ENCODE assay signal across 21 cellular contexts in genomic region chr20:18514127-18514526, GRCh38. TPM values are rescaled to one million over a fixed set of nuclear protein-coding genes. Genes with fewer than 3 reads are reported as not detected.
DNase-seq lines count a peak whose midpoint lies in the region; ATAC-seq, FAIRE-seq and TF ChIP-seq lines count a peak whose summit lies in the region.
"Had no signal": no experiment of that assay in that cellular context is flagged by ENCODE, and none has a peak within 500 bp of the region (broad histone marks: within the 10 kb centered on the region; RNA-seq: fewer than 3 reads in every experiment).

No MANE protein-coding gene starts in this region.

- no peaks in the 10 kb centered on the region; the same call in 1 of the 2 replicates for H3K79me1 ChIP-seq in H1 (ENCODE audit: low read depth, low read length)

- no peak overlapping the region for H3K4me3 ChIP-seq in H1 (ENCODE audit: extremely low read depth in 1 of 4, insufficient read depth in 2 of 4, low read depth in 3 of 4, low read length in 4 of 4)
- H3K4me3 ChIP-seq: BLaER1, HAP-1, MG63, SJSA1 had no signal

- no peak overlapping the region for H3K14ac ChIP-seq in H1 (ENCODE audit: insufficient read length)

- TF ChIP-seq CTCF in H1 (IDR thresholded peaks at IDR 0.05; ENCODE audit: control extremely low read depth in 1 of 3, insufficient read depth in 1 of 3, low read depth in 1 of 3, low read length in 3 of 3): no peak

- H4K5ac ChIP-seq in H1 (ENCODE audit: insufficient read length, low read depth, low read length): no peak overlapping the region

- H4K91ac ChIP-seq in H1 (replicated peaks; ENCODE audit: insufficient read length, low read length): no peak overlapping the region

- peak overlapping the region; percentile 14; the same call in 1 of the 2 replicates for H4K8ac ChIP-seq in H1 (ENCODE audit: extremely low read depth, insufficient read depth, low read length)

- peaks cover 3 to 5% of the 10 kb centered on the region in 2 experiments for H4K20me1 ChIP-seq in H1 (replicated peaks in 1 of 2; ENCODE audit: control insufficient read depth in 1 of 2, insufficient read depth in 2 of 2, low read length in 2 of 2)

- FAIRE-seq in H1 (lab: Jason Lieb, UNC): no peak
- FAIRE-seq: GM12891, RCC 7860 had no signal

- no peaks in the 10 kb centered on the region for H3K23me2 ChIP-seq in H1 (ENCODE audit: low read depth, low read length)

- no peaks in the 10 kb centered on the region for H3K9me3 ChIP-seq in H1 (ENCODE audit: insufficient read depth in 2 of 2, low read depth in 1 of 2, low read length in 1 of 2)
- H3K9me3 ChIP-seq: BLaER1, HAP-1, MG63, SJSA1 had no signal

- CTCF ChIA-PET in activated CD8-positive, alpha-beta memory T cell treated with anti-CD3 and anti-CD28 coated beads, Interleukin-2, amount 10 ng/mL, durations not matched to agents 7 days and 5 days (lab: Charles Lee): no interaction called here
- CTCF ChIA-PET in H1 (lab: Charles Lee; ENCODE audit: partially characterized antibody): no interaction called here

- H2BK20ac ChIP-seq in H1 (ENCODE audit: low read length): no peak overlapping the region

- H3K36me3 Mint-ChIP-seq in activated CD8-positive, alpha-beta memory T cell treated with anti-CD3 and anti-CD28 coated beads, Interleukin-2, amount 10 ng/mL, durations not matched to agents 7 days and 5 days: peaks cover 45% of the 10 kb centered on the region

- peaks cover 35% of the 10 kb centered on the region for H3K4me1 Mint-ChIP-seq in activated CD8-positive, alpha-beta memory T cell treated with anti-CD3 and anti-CD28 coated beads, Interleukin-2, amount 10 ng/mL, durations not matched to agents 7 days and 5 days

- no peak for TF ChIP-seq POLR2A in H1 (IDR thresholded peaks at IDR 0.05; ENCODE audit: control extremely low read depth in 1 of 2, low read depth in 2 of 2, low read length in 2 of 2)

- H3K9me3 Mint-ChIP-seq in activated CD8-positive, alpha-beta memory T cell treated with anti-CD3 and anti-CD28 coated beads, Interleukin-2, amount 10 ng/mL, durations not matched to agents 7 days and 5 days (ENCODE audit: low read depth): no peaks in the 10 kb centered on the region
- H3K9me3 Mint-ChIP-seq: CD4-positive, alpha-beta memory T cell had no signal

- no peak for ATAC-seq in activated CD8-positive, alpha-beta memory T cell treated with anti-CD3 and anti-CD28 coated beads, Interleukin-2, amount 10 ng/mL, durations not matched to agents 7 days and 5 days
- ATAC-seq: Right ventricle myocardium inferior had no signal

- H3K27ac Mint-ChIP-seq in activated CD8-positive, alpha-beta memory T cell treated with anti-CD3 and anti-CD28 coated beads, Interleukin-2, amount 10 ng/mL, durations not matched to agents 7 days and 5 days: peak overlapping the region; percentile 18

- TF ChIP-seq RAD21 in H1 (IDR thresholded peaks at IDR 0.05 in 1 of 2, conservative IDR thresholded peaks at IDR 0.05 in 1 of 2; ENCODE audit: low read depth in 2 of 2, low read length in 2 of 2): no peak

- H3K27ac ChIP-seq in H1 (ENCODE audit: low read depth, low read length): no peak overlapping the region
- H3K27ac ChIP-seq: 22Rv1, BLaER1, SJSA1 had no signal

- peaks cover 4 to 54% (median 27%) of the 10 kb centered on the region in 4 experiments; a peak in 7 of 8 replicates for H3K36me3 ChIP-seq in H1 (ENCODE audit: control insufficient read depth in 2 of 4, insufficient read depth in 4 of 4, low read length in 3 of 4)

- no peaks in the 10 kb centered on the region for H3K27me3 Mint-ChIP-seq in activated CD8-positive, alpha-beta memory T cell treated with anti-CD3 and anti-CD28 coated beads, Interleukin-2, amount 10 ng/mL, durations not matched to agents 7 days and 5 days
- H3K27me3 Mint-ChIP-seq: CD4-positive, alpha-beta memory T cell had no signal

- H3K79me2 ChIP-seq in H1 (ENCODE audit: control insufficient read depth in 1 of 2, insufficient read depth in 2 of 2, low read length in 2 of 2): peaks cover 0 to 7% of the 10 kb centered on the region in 2 experiments; a peak in 2 of 4 replicates

- H3K23ac ChIP-seq in H1 (ENCODE audit: insufficient read length): no peak overlapping the region

- POLR2A ChIA-PET in H1 (lab: Charles Lee; ENCODE audit: partially characterized antibody): no interaction called here

- no peaks in the 10 kb centered on the region for H3K27me3 ChIP-seq in H1 (replicated peaks in 1 of 4; ENCODE audit: control insufficient read depth in 3 of 4, extremely low read depth in 1 of 4, insufficient read depth in 3 of 4, low read length in 3 of 4)
- H3K27me3 ChIP-seq: BLaER1, MG63, SJSA1 had no signal

- H3K9ac ChIP-seq in H1 (replicated peaks in 1 of 4; ENCODE audit: extremely low read depth in 1 of 4, low read depth in 3 of 4, low read length in 3 of 4): no peak overlapping the region
- H3K9ac ChIP-seq: BLaER1 had no signal

- no peak overlapping the region for H3K56ac ChIP-seq in H1 (replicated peaks; ENCODE audit: insufficient read length, low read depth, low read length)

- no peak overlapping the region for H2AFZ ChIP-seq in H1 (ENCODE audit: low read length)

- H3K4ac ChIP-seq in H1 (replicated peaks; ENCODE audit: insufficient read length, low read depth, low read length): no peak overlapping the region

- DNase-seq in activated CD8-positive, alpha-beta memory T cell treated with anti-CD3 and anti-CD28 coated beads, Interleukin-2, amount 10 ng/mL, durations not matched to agents 7 days and 5 days: no peak
- no peak for DNase-seq in activated CD8-positive, alpha-beta memory T cell treated with anti-CD3 and anti-CD28 coated beads, Interleukin-2, amount 50 U/mL, for 4 hours
- DNase-seq in H1 (ENCODE audit: low read depth in 1 of 2, low spot score in 2 of 2) (no peak), hepatic stellate cell (ENCODE audit: low spot score) (no peak)
- DNase-seq: ACHN; CD4-positive, alpha-beta memory T cell; DND-41; Kasumi-1; MG63; NCI-H1417; NCI-H1694 treated with DMSO at 0.1 percent for 48 hours; NCI-H2081 treated with DMSO at 0.1 percent for 48 hours; NCI-H446; NCI-H526 had no signal

- H2BK12ac ChIP-seq in H1 (ENCODE audit: low read depth, low read length): no peak overlapping the region

- no peak overlapping the region for H3K4me3 Mint-ChIP-seq in activated CD8-positive, alpha-beta memory T cell treated with anti-CD3 and anti-CD28 coated beads, Interleukin-2, amount 10 ng/mL, durations not matched to agents 7 days and 5 days
- H3K4me3 Mint-ChIP-seq: CD4-positive, alpha-beta memory T cell had no signal

- TF ChIP-seq EP300 in H1 (IDR thresholded peaks at IDR 0.05; ENCODE audit: borderline replicate concordance in 1 of 2, low read depth in 2 of 2, low read length in 2 of 2): no peak

- no peak overlapping the region for H2BK5ac ChIP-seq in H1 (ENCODE audit: low read depth, low read length)

- WGBS in H1 (ENCODE audit: extremely low coverage in 1 of 2, insufficient coverage in 1 of 2, insufficient read length in 1 of 2, insufficient replicate concordance in 2 of 2, low coverage in 1 of 2, low lambda C conversion rate in 2 of 2, missing lambda C conversion rate in 1 of 2), 2 experiments: 93% methylated on average over 5 of the region's 5 CpGs; no CpG with 5 or more reads in 1 of the 2 experiments

- no peaks in the 10 kb centered on the region for H3K4me1 ChIP-seq in H1 (replicated peaks in 1 of 4; ENCODE audit: control insufficient read depth in 3 of 4, insufficient read depth in 4 of 4, low read length in 3 of 4)
- H3K4me1 ChIP-seq: HAP-1, SJSA1 had no signal

- no peak overlapping the region for H3K4me2 ChIP-seq in H1 (ENCODE audit: insufficient read depth in 1 of 2, low read depth in 2 of 2, low read length in 2 of 2)
- H3K4me2 ChIP-seq: BLaER1 had no signal

- no peak overlapping the region for H3K18ac ChIP-seq in H1 (ENCODE audit: extremely low read depth, low read length)

- no peak overlapping the region for H2BK15ac ChIP-seq in H1 (ENCODE audit: low read length)

- no peak overlapping the region for H2BK120ac ChIP-seq in H1 (replicated peaks; ENCODE audit: low read depth, low read length)

- H2AK5ac ChIP-seq in H1 (ENCODE audit: low read depth, low read length): no peak overlapping the region

RNA-seq across cellular contexts. Expression of gene SEC23B, which starts 6.4 kb away (rescaled TPM):
- total RNA-seq in activated CD8-positive, alpha-beta memory T cell treated with anti-CD3 and anti-CD28 coated beads, Interleukin-2, amount 10 ng/mL, durations not matched to agents 7 days and 5 days: 10 to 100 TPM; 63.0 to 97.8 TPM
- 61.2 and 62.8 TPM in 2 replicates for total RNA-seq in H1 (2021; fragmentation: NEBNext Ultra II Directional; extraction: Animal tissue kit (Norgen Biotek cat#: 25700))
- 49.6 and 53.3 TPM in 2 replicates for polyA plus RNA-seq in H1 (2011; rRNA removed)
- 59.5 TPM for polyA plus RNA-seq in H1 (2011; cell fraction: cytosol; rRNA removed)
- 52.9 TPM for polyA plus RNA-seq in H1 (2011; cell fraction: nucleus; rRNA removed)
- 50.0 to 67.3 TPM (median 61.8 TPM) in 4 replicates for polyA plus RNA-seq in H1 (2012, experiment 1 of 2)
- 13.8 TPM for polyA plus RNA-seq in H1 (2012, experiment 2 of 2)
- polyA plus RNA-seq in H1 (2013, experiment 1 of 2): 30.8 TPM
- 31.0 TPM for polyA plus RNA-seq in H1 (2013, experiment 2 of 2)
- polyA minus RNA-seq in H1 (2011; rRNA and poly(A)+ RNA removed): 111 and 178 TPM in 2 replicates
- 39.0 TPM for polyA minus RNA-seq in H1 (2011; cell fraction: cytosol; rRNA and poly(A)+ RNA removed)
- polyA minus RNA-seq in H1 (2011; cell fraction: nucleus; rRNA and poly(A)+ RNA removed): 48.4 TPM

RNA-seq across cellular contexts. Expression of gene RBBP9, which starts 17.1 kb away (rescaled TPM):
- 10 to 100 TPM; 13.4 to 13.5 TPM for total RNA-seq in activated CD8-positive, alpha-beta memory T cell treated with anti-CD3 and anti-CD28 coated beads, Interleukin-2, amount 10 ng/mL, durations not matched to agents 7 days and 5 days
- total RNA-seq in H1 (2021; fragmentation: NEBNext Ultra II Directional; extraction: Animal tissue kit (Norgen Biotek cat#: 25700)): 13.5 and 15.1 TPM in 2 replicates
- polyA plus RNA-seq in H1 (2011; rRNA removed): 5.7 and 9.5 TPM in 2 replicates
- 11.5 TPM for polyA plus RNA-seq in H1 (2011; cell fraction: cytosol; rRNA removed)
- 5.4 TPM for polyA plus RNA-seq in H1 (2011; cell fraction: nucleus; rRNA removed)
- 7.5 to 11.1 TPM (median 9.9 TPM) in 4 replicates for polyA plus RNA-seq in H1 (2012, experiment 1 of 2)
- polyA plus RNA-seq in H1 (2012, experiment 2 of 2): 2.8 TPM
- 8.4 TPM for polyA plus RNA-seq in H1 (2013, experiment 1 of 2)
- 8.1 TPM for polyA plus RNA-seq in H1 (2013, experiment 2 of 2)
- 33.1 and 57.5 TPM in 2 replicates for polyA minus RNA-seq in H1 (2011; rRNA and poly(A)+ RNA removed)
- polyA minus RNA-seq in H1 (2011; cell fraction: cytosol; rRNA and poly(A)+ RNA removed): 10.3 TPM
- 13.1 TPM for polyA minus RNA-seq in H1 (2011; cell fraction: nucleus; rRNA and poly(A)+ RNA removed)

RNA-seq across cellular contexts. Expression of gene POLR3F, which starts 46.9 kb away (rescaled TPM):
- 10 to 100 TPM in 1 of 2 experiments, 1 to 10 TPM in 1; 7.3 to 11.6 TPM for total RNA-seq in activated CD8-positive, alpha-beta memory T cell treated with anti-CD3 and anti-CD28 coated beads, Interleukin-2, amount 10 ng/mL, durations not matched to agents 7 days and 5 days
- 12.6 and 14.0 TPM in 2 replicates for total RNA-seq in H1 (2021; fragmentation: NEBNext Ultra II Directional; extraction: Animal tissue kit (Norgen Biotek cat#: 25700))
- 2.8 and 5.7 TPM in 2 replicates for polyA plus RNA-seq in H1 (2011; rRNA removed)
- polyA plus RNA-seq in H1 (2011; cell fraction: cytosol; rRNA removed): 8.8 TPM
- polyA plus RNA-seq in H1 (2011; cell fraction: nucleus; rRNA removed): 10.1 TPM
- 7.1 to 12.1 TPM (median 10.4 TPM) in 4 replicates for polyA plus RNA-seq in H1 (2012, experiment 1 of 2)
- 1.4 TPM for polyA plus RNA-seq in H1 (2012, experiment 2 of 2)
- 9.7 TPM for polyA plus RNA-seq in H1 (2013, experiment 1 of 2)
- polyA plus RNA-seq in H1 (2013, experiment 2 of 2): 10.3 TPM
- 3.9 and 6.9 TPM in 2 replicates for polyA minus RNA-seq in H1 (2011; rRNA and poly(A)+ RNA removed)
- polyA minus RNA-seq in H1 (2011; cell fraction: cytosol; rRNA and poly(A)+ RNA removed): 19.7 TPM
- polyA minus RNA-seq in H1 (2011; cell fraction: nucleus; rRNA and poly(A)+ RNA removed): 13.9 TPM

RNA-seq across cellular contexts. Expression of gene DZANK1, which starts 47.3 kb away (rescaled TPM):
- total RNA-seq in activated CD8-positive, alpha-beta memory T cell treated with anti-CD3 and anti-CD28 coated beads, Interleukin-2, amount 10 ng/mL, durations not matched to agents 7 days and 5 days: 1 to 10 TPM; 1.7 to 2.0 TPM
- total RNA-seq in H1 (2021; fragmentation: NEBNext Ultra II Directional; extraction: Animal tissue kit (Norgen Biotek cat#: 25700)): 9.7 and 9.9 TPM in 2 replicates
- 4.9 and 8.0 TPM in 2 replicates for polyA plus RNA-seq in H1 (2011; rRNA removed)
- 9.6 TPM for polyA plus RNA-seq in H1 (2011; cell fraction: cytosol; rRNA removed)
- 8.1 TPM for polyA plus RNA-seq in H1 (2011; cell fraction: nucleus; rRNA removed)
- 8.5 to 13.0 TPM (median 11.2 TPM) in 4 replicates for polyA plus RNA-seq in H1 (2012, experiment 1 of 2)
- polyA plus RNA-seq in H1 (2012, experiment 2 of 2): 2.3 TPM
- 10.8 TPM for polyA plus RNA-seq in H1 (2013, experiment 1 of 2)
- polyA plus RNA-seq in H1 (2013, experiment 2 of 2): 10.0 TPM
- polyA minus RNA-seq in H1 (2011; rRNA and poly(A)+ RNA removed): 7.0 and 11.3 TPM in 2 replicates
- 7.3 TPM for polyA minus RNA-seq in H1 (2011; cell fraction: cytosol; rRNA and poly(A)+ RNA removed)
- 10.0 TPM for polyA minus RNA-seq in H1 (2011; cell fraction: nucleus; rRNA and poly(A)+ RNA removed)

RNA-seq across cellular contexts. Expression of gene SMIM26, which starts 53.1 kb away (rescaled TPM):
- total RNA-seq in activated CD8-positive, alpha-beta memory T cell treated with anti-CD3 and anti-CD28 coated beads, Interleukin-2, amount 10 ng/mL, durations not matched to agents 7 days and 5 days: 10 to 100 TPM; 49.1 to 52.6 TPM
- 69.8 and 73.0 TPM in 2 replicates for total RNA-seq in H1 (2021; fragmentation: NEBNext Ultra II Directional; extraction: Animal tissue kit (Norgen Biotek cat#: 25700))
- polyA plus RNA-seq in H1 (2011; rRNA removed): 73.0 and 95.0 TPM in 2 replicates
- 113 TPM for polyA plus RNA-seq in H1 (2011; cell fraction: cytosol; rRNA removed)
- 36.4 TPM for polyA plus RNA-seq in H1 (2011; cell fraction: nucleus; rRNA removed)
- 75.3 to 120 TPM (median 88.6 TPM) in 4 replicates for polyA plus RNA-seq in H1 (2012, experiment 1 of 2)
- 266 TPM for polyA plus RNA-seq in H1 (2012, experiment 2 of 2)
- polyA plus RNA-seq in H1 (2013, experiment 1 of 2): 165 TPM
- polyA plus RNA-seq in H1 (2013, experiment 2 of 2): 188 TPM
- 27.4 and 39.1 TPM in 2 replicates for polyA minus RNA-seq in H1 (2011; rRNA and poly(A)+ RNA removed)
- 21.1 TPM for polyA minus RNA-seq in H1 (2011; cell fraction: cytosol; rRNA and poly(A)+ RNA removed)
- polyA minus RNA-seq in H1 (2011; cell fraction: nucleus; rRNA and poly(A)+ RNA removed): 55.8 TPM
